15 cellular contexts compared by ENCODE assay signal in genomic region chr3:102512734-102513518, GRCh38.
A peak's percentile ranks its signal among the peaks of the same experiment; 100 is the strongest.
DNase-seq lines count a peak whose midpoint lies in the region; ATAC-seq, FAIRE-seq and TF ChIP-seq lines count a peak whose summit lies in the region.
"Had no signal": no experiment of that assay in that cellular context is flagged by ENCODE, and none has a peak within 500 bp of the region (broad histone marks: within the 10 kb centered on the region; RNA-seq: fewer than 3 reads in every experiment).

No MANE protein-coding gene starts in this region.

- ATAC-seq in A549: no peak
- ATAC-seq: activated naive CD4-positive, alpha-beta T cell treated with anti-CD3 and anti-CD28 coated beads, Interleukin-2, amount 50 U/mL, for 72 hours had no signal

- H3K27ac ChIP-seq in A549 (no peak overlapping the region), transverse colon (no peak overlapping the region)
- no peak overlapping the region for H3K27ac ChIP-seq in CD8-positive, alpha-beta memory T cell (ENCODE audit: low read depth, low read length)
- H3K27ac ChIP-seq: parathyroid adenoma had no signal

- intact Hi-C loops in transverse colon (cut with DNase I; ENCODE audit: low total_unique reads): no loop called here

- H3K4me1 ChIP-seq in A549 (no peaks in the 10 kb centered on the region), transverse colon (no peaks in the 10 kb centered on the region)
- H3K4me1 ChIP-seq in CD8-positive, alpha-beta memory T cell (ENCODE audit: insufficient read depth, low read length): no peaks in the 10 kb centered on the region
- H3K4me1 ChIP-seq: parathyroid adenoma had no signal

- H3K27ac Mint-ChIP-seq in CD8-positive, alpha-beta memory T cell: no peak overlapping the region
- H3K27ac Mint-ChIP-seq: activated B cell treated with CpG ODN at 0.5 μM for 24 hours; activated naive CD4-positive, alpha-beta T cell treated with anti-CD3 and anti-CD28 coated beads, Interleukin-2, amount 50 U/mL, for 72 hours had no signal

- H3K4me3 ChIP-seq in A549 (no peak overlapping the region), choroid plexus epithelial cell (ENCODE audit: low read depth, low read length) (no peak overlapping the region), transverse colon (no peak overlapping the region)
- no peak overlapping the region for H3K4me3 ChIP-seq in CD8-positive, alpha-beta memory T cell (ENCODE audit: low read length)

- in situ Hi-C loops in transverse colon (cut with MboI; ENCODE audit: low pct_ligation_motif_present in 1 of 4, low pct_unique_long_range_greater_than_20kb in 1 of 4, low sequenced_read_pairs in 3 of 4): no loop called here

- TF ChIP-seq EP300 in A549 (IDR thresholded peaks at IDR 0.05) (no peak), transverse colon (IDR thresholded peaks at IDR 0.05; ENCODE audit: low read depth) (no peak)

- no peaks in the 10 kb centered on the region for H3K27me3 ChIP-seq in transverse colon
- no peaks in the 10 kb centered on the region for H3K27me3 ChIP-seq in CD8-positive, alpha-beta memory T cell (ENCODE audit: insufficient read depth, low read length, poor library complexity, severe bottlenecking)

- CTCF ChIA-PET in A549 (lab: Yijun Ruan, JAX): interaction anchor here (0.6 to 0.7 kb wide), 2 partner anchors 11 to 285 kb away, joined by 4 read pairs; no protein-coding TSS in a partner anchor
- CTCF ChIA-PET in CD8-positive, alpha-beta memory T cell (lab: Charles Lee): no interaction called here

- TF ChIP-seq POLR2A in A549 (IDR thresholded peaks at IDR 0.05; ENCODE audit: low read length): no peak
- TF ChIP-seq POLR2A in transverse colon (IDR thresholded peaks at IDR 0.05): no peak

- H3K9me3 ChIP-seq in A549: no peaks in the 10 kb centered on the region
- H3K9me3 ChIP-seq in transverse colon: no peaks in the 10 kb centered on the region
- no peaks in the 10 kb centered on the region for H3K9me3 ChIP-seq in CD8-positive, alpha-beta memory T cell (ENCODE audit: low read length)

- no peaks in the 10 kb centered on the region for H3K36me3 Mint-ChIP-seq in CD8-positive, alpha-beta memory T cell
- H3K36me3 Mint-ChIP-seq: activated naive CD4-positive, alpha-beta T cell treated with anti-CD3 and anti-CD28 coated beads, Interleukin-2, amount 50 U/mL, for 72 hours had no signal

- no peak for TF ChIP-seq RAD21 in A549 (conservative IDR thresholded peaks at IDR 0.05 in 1 of 2, IDR thresholded peaks at IDR 0.05 in 1 of 2)

- FAIRE-seq in A549 (lab: Jason Lieb, UNC): no peak

- H3K4me2 ChIP-seq in A549: no peak overlapping the region

- POLR2A ChIA-PET in A549 (lab: Yijun Ruan, JAX): no interaction called here
- POLR2A ChIA-PET in CD8-positive, alpha-beta memory T cell (lab: Charles Lee): no interaction called here

- H3K4me1 Mint-ChIP-seq in CD8-positive, alpha-beta memory T cell: no peaks in the 10 kb centered on the region
- H3K4me1 Mint-ChIP-seq: activated B cell treated with CpG ODN at 0.5 μM for 24 hours; central memory CD8-positive, alpha-beta T cell had no signal

- 32% methylated on average over 5 of the region's 5 CpGs for WGBS in A549 (ENCODE audit: missing lambda C conversion rate)
- 55 to 60% methylated on average over 5 of the region's 5 CpGs for WGBS in transverse colon (ENCODE audit: low coverage in 1 of 2), 2 donors

- no peak overlapping the region for H3K4me3 Mint-ChIP-seq in CD8-positive, alpha-beta memory T cell
- H3K4me3 Mint-ChIP-seq: activated B cell treated with CpG ODN at 0.5 μM for 24 hours; central memory CD8-positive, alpha-beta T cell had no signal

- no peaks in the 10 kb centered on the region for H3K36me3 ChIP-seq in transverse colon
- H3K36me3 ChIP-seq in CD8-positive, alpha-beta memory T cell (ENCODE audit: insufficient read depth, low read length): no peaks in the 10 kb centered on the region

- H3K27me3 Mint-ChIP-seq in CD8-positive, alpha-beta memory T cell: peaks cover 4 to 9% of the 10 kb centered on the region in 2 donors
- H3K27me3 Mint-ChIP-seq: central memory CD8-positive, alpha-beta T cell had no signal

- no peak for TF ChIP-seq CTCF in A549 (IDR thresholded peaks at IDR 0.05)
- no peak for TF ChIP-seq CTCF in choroid plexus epithelial cell (conservative IDR thresholded peaks at IDR 0.05; ENCODE audit: low read depth, low read length)
- TF ChIP-seq CTCF in transverse colon (IDR thresholded peaks at IDR 0.05): no peak

- DNase-seq in A549 (ENCODE audit: low read depth in 1 of 2, low spot score in 1 of 2) (no peak), HT1080 (ENCODE audit: low read depth) (peak; percentile 20), NCI-H748 treated with DMSO at 0.1 percent for 48 hours (lab: John Stamatoyannopoulos, UW) (peak; percentile 62), choroid plexus epithelial cell (ENCODE audit: low read depth) (peak; percentile 11), transverse colon (no peak), CD1c-positive myeloid dendritic cell (ENCODE audit: extremely low spot score) (no peak)
- DNase-seq in CD8-positive, alpha-beta memory T cell: no peak
- DNase-seq in NK-92 treated with Interleukin-12 subunit alpha and Interleukin-12 subunit beta, amount 100 ng/mL, for 24 hours (lab: John Stamatoyannopoulos, UW): no peak
- DNase-seq: activated B cell treated with CpG ODN at 0.5 μM for 24 hours; activated CD8-positive, alpha-beta memory T cell treated with anti-CD3 and anti-CD28 coated beads, Interleukin-2, amount 50 U/mL, for 4 hours; kidney glomerular epithelial cell; stimulated activated CD4-positive, alpha-beta T cell treated with anti-CD3 and anti-CD28 coated beads, Interleukin-15, amount 100 ng/mL, for 24 hours had no signal

- H3K9me3 Mint-ChIP-seq in CD8-positive, alpha-beta memory T cell: no peaks in the 10 kb centered on the region
- H3K9me3 Mint-ChIP-seq: activated B cell treated with CpG ODN at 0.5 μM for 24 hours; activated naive CD4-positive, alpha-beta T cell treated with anti-CD3 and anti-CD28 coated beads, Interleukin-2, amount 50 U/mL, for 72 hours; central memory CD8-positive, alpha-beta T cell had no signal

TF ChIP-seq in A549, 52 proteins besides CTCF, POLR2A, EP300 and RAD21:
- TF ChIP-seq TP53 (CRISPR knock-in tag; IDR thresholded peaks at IDR 0.05) (no peak), MAFK (IDR thresholded peaks at IDR 0.05; ENCODE audit: partially characterized antibody) (peak; percentile 51), FOSL2 (IDR thresholded peaks at IDR 0.05) (no peak), FOSL2 (CRISPR knock-in tag; IDR thresholded peaks at IDR 0.05) (peak; percentile 66; the same call in 1 of the 2 replicates)
TF ChIP-seq in A549: peak in this region for 2.

Comparison
In these comparisons a context has a peak if more than half of its experiments do, and no peak if none do; other contexts are left out.
1. DNase-seq: peak in HT1080 (single experiment), NCI-H748 treated with DMSO at 0.1 percent for 48 hours (single experiment) and choroid plexus epithelial cell (single experiment); none in A549 (0 of 2), transverse colon (single experiment), CD8-positive, alpha-beta memory T cell (0 of 5), CD1c-positive myeloid dendritic cell (single experiment) and NK-92 treated with Interleukin-12 subunit alpha and Interleukin-12 subunit beta, amount 100 ng/mL, for 24 hours (single experiment).